In genomic region chr7:2387897-2388636, GRCh38 we compare ENCODE assay signal across 24 cellular contexts. TPM values are rescaled to one million over a fixed set of nuclear protein-coding genes. Genes with fewer than 3 reads are reported as not detected.
DNase-seq lines count a peak whose midpoint lies in the region; ATAC-seq, FAIRE-seq and TF ChIP-seq lines count a peak whose summit lies in the region.
"Had no signal": no experiment of that assay in that cellular context is flagged by ENCODE, and none has a peak within 500 bp of the region (broad histone marks: within the 10 kb centered on the region; RNA-seq: fewer than 3 reads in every experiment).

No MANE protein-coding gene starts in this region.

- no peak overlapping the region for H3K9ac ChIP-seq in HepG2 (ENCODE audit: insufficient read depth, low read depth, low read length)

- H3K36me3 ChIP-seq in HepG2 (replicated peaks in 1 of 2; ENCODE audit: control insufficient read depth in 1 of 2, insufficient read depth in 2 of 2, low read length in 2 of 2) (0 out of 5 replicates have a peak, but pooled peaks cover 0 to 4% of the 10 kb centered on the region in 2 experiments), thyroid gland (no peaks in the 10 kb centered on the region)
- H3K36me3 ChIP-seq: ascending aorta had no signal

- BruUV-seq in HepG2 (replicated peaks; lab: Mats Ljungman, UMichigan), result no TSS peak

- ATAC-seq in Right ventricle myocardium inferior, result peak; percentile 44
- no peak for ATAC-seq in HepG2
- no peak for ATAC-seq in HG03521 (IDR thresholded peaks at IDR 0.05; ENCODE audit: unreplicated experiment)
- no peak for ATAC-seq in stimulated activated effector memory CD8-positive, alpha-beta T cell treated with anti-CD3 and anti-CD28 coated beads, Interleukin-12 subunit alpha, Interleukin-12 subunit beta, amount 100 ng/mL, for 72 hours
- ATAC-seq: activated CD8-positive, alpha-beta T cell treated with anti-CD3 and anti-CD28 coated beads, Interleukin-2, amount 10 ng/mL, durations not matched to agents 7 days and 5 days; K562; stimulated activated memory B cell treated with anti-CD40 and anti-IgM and Interleukin-4, amounts not matched to agents 10 μg/mL and 1 μg/mL and 100 μg/mL, for 72 hours had no signal

- TF ChIP-seq EP300 in HepG2 (IDR thresholded peaks at IDR 0.05; ENCODE audit: low read depth in 2 of 2, low read length in 2 of 2) (no peak), HepG2 (CRISPR knock-in tag; IDR thresholded peaks at IDR 0.05; ENCODE audit: borderline replicate concordance) (no peak)

- H3K4me2 ChIP-seq in HepG2 (ENCODE audit: low read depth, low read length), result no peak overlapping the region

- no peak overlapping the region for H3K27ac Mint-ChIP-seq in stimulated activated effector memory CD8-positive, alpha-beta T cell treated with anti-CD3 and anti-CD28 coated beads, Interleukin-12 subunit alpha, Interleukin-12 subunit beta, amount 100 ng/mL, for 72 hours
- H3K27ac Mint-ChIP-seq: activated B cell treated with CpG ODN at 0.5 μM for 24 hours; activated CD8-positive, alpha-beta T cell treated with anti-CD3 and anti-CD28 coated beads, Interleukin-2, amount 10 ng/mL, durations not matched to agents 7 days and 5 days; activated naive CD4-positive, alpha-beta T cell treated with anti-CD3 and anti-CD28 coated beads, Interleukin-2, amount 10 ng/mL, durations not matched to agents 7 days and 5 days; stimulated activated memory B cell treated with anti-CD40 and anti-IgM and Interleukin-4, amounts not matched to agents 10 μg/mL and 1 μg/mL and 100 μg/mL, for 72 hours had no signal

- no peak for TF ChIP-seq RAD21 in HepG2 (CRISPR knock-in tag; IDR thresholded peaks at IDR 0.05)

- no peak for TF ChIP-seq POLR2A in HepG2 (IDR thresholded peaks at IDR 0.05; ENCODE audit: insufficient read depth in 1 of 2, low read depth in 2 of 2, low read length in 2 of 2)
- TF ChIP-seq POLR2A in thyroid gland (IDR thresholded peaks at IDR 0.05), result no peak

- WGBS in HepG2 (ENCODE audit: low lambda C conversion rate), result 95% methylated on average over 24 of the region's 31 CpGs
- 85 to 86% methylated on average over 22 to 25 of the region's 31 CpGs for WGBS in thyroid gland, 2 donors

- H3K4me1 ChIP-seq in HepG2 (ENCODE audit: insufficient read depth, low read length), result peaks cover 40% of the 10 kb centered on the region
- no peaks in the 10 kb centered on the region for H3K4me1 ChIP-seq in thyroid gland
- H3K4me1 ChIP-seq: ascending aorta had no signal

- no peak overlapping the region for H3K27ac ChIP-seq in HepG2 (ENCODE audit: extremely low read length, insufficient read depth, low read length)
- no peak overlapping the region for H3K27ac ChIP-seq in thyroid gland
- H3K27ac ChIP-seq: ascending aorta, sigmoid colon had no signal

- H3K79me2 ChIP-seq in HepG2 (ENCODE audit: insufficient read depth, low read length), result no peaks in the 10 kb centered on the region

- TF ChIP-seq CTCF in HepG2 (CRISPR knock-in tag; IDR thresholded peaks at IDR 0.05), result no peak
- no peak for TF ChIP-seq CTCF in thyroid gland (IDR thresholded peaks at IDR 0.05)

- H3K4me3 ChIP-seq in HepG2 (replicated peaks in 1 of 3; ENCODE audit: insufficient read depth in 1 of 3, low read depth in 2 of 3, low read length in 3 of 3), result no peak overlapping the region
- no peak overlapping the region for H3K4me3 ChIP-seq in thyroid gland (replicated peaks in 1 of 3)
- H3K4me3 ChIP-seq: ascending aorta, esophagus squamous epithelium, K562, lung, sigmoid colon had no signal

- no peak for FAIRE-seq in HepG2 (lab: Jason Lieb, UNC)
- FAIRE-seq: A204.1, K562, RCC 7860 had no signal

- H3K4me3 Mint-ChIP-seq in stimulated activated effector memory CD8-positive, alpha-beta T cell treated with anti-CD3 and anti-CD28 coated beads, Interleukin-12 subunit alpha, Interleukin-12 subunit beta, amount 100 ng/mL, for 72 hours, result no peak overlapping the region
- H3K4me3 Mint-ChIP-seq: activated B cell treated with CpG ODN at 0.5 μM for 24 hours; activated CD8-positive, alpha-beta T cell treated with anti-CD3 and anti-CD28 coated beads, Interleukin-2, amount 10 ng/mL, durations not matched to agents 7 days and 5 days; activated naive CD4-positive, alpha-beta T cell treated with anti-CD3 and anti-CD28 coated beads, Interleukin-2, amount 10 ng/mL, durations not matched to agents 7 days and 5 days; central memory CD8-positive, alpha-beta T cell; stimulated activated memory B cell treated with anti-CD40 and anti-IgM and Interleukin-4, amounts not matched to agents 10 μg/mL and 1 μg/mL and 100 μg/mL, for 72 hours had no signal

- peaks cover 4% of the 10 kb centered on the region for H3K4me1 Mint-ChIP-seq in stimulated activated effector memory CD8-positive, alpha-beta T cell treated with anti-CD3 and anti-CD28 coated beads, Interleukin-12 subunit alpha, Interleukin-12 subunit beta, amount 100 ng/mL, for 72 hours
- H3K4me1 Mint-ChIP-seq: central memory CD8-positive, alpha-beta T cell had no signal

- no peak overlapping the region for H2AFZ ChIP-seq in HepG2 (ENCODE audit: low read length)

- CTCF ChIA-PET in HepG2 (lab: Yijun Ruan, JAX; ENCODE audit: low intra/inter-chr PET ratio, low total read pairs), result no interaction called here

- POLR2A ChIA-PET in HepG2 (lab: Yijun Ruan, JAX), result no interaction called here

- no peaks in the 10 kb centered on the region for H3K27me3 ChIP-seq in HepG2 (ENCODE audit: control insufficient read depth in 1 of 2, insufficient read depth in 2 of 2, low read length in 2 of 2)
- H3K27me3 ChIP-seq in thyroid gland, result no peaks in the 10 kb centered on the region
- H3K27me3 ChIP-seq: ascending aorta, esophagus squamous epithelium, sigmoid colon had no signal

- peak; percentile 27 for DNase-seq in NCI-H510A (lab: John Stamatoyannopoulos, UW)
- DNase-seq in NCI-H510A treated with DMSO at 0.1 percent for 48 hours (lab: John Stamatoyannopoulos, UW), result no peak
- DNase-seq in Right ventricle myocardium inferior (ENCODE audit: missing footprints), result no peak
- DNase-seq in HepG2 (ENCODE audit: low spot score), result no peak
- peak; percentile 22 to 29 for DNase-seq in thyroid gland
- DNase-seq in EL, result no peak
- no peak for DNase-seq in stimulated activated effector memory CD8-positive, alpha-beta T cell treated with anti-CD3 and anti-CD28 coated beads, Interleukin-12 subunit alpha, Interleukin-12 subunit beta, amount 100 ng/mL, for 72 hours (ENCODE audit: low spot score in 2 of 2)
- DNase-seq: activated B cell treated with CpG ODN at 0.5 μM for 24 hours; activated CD8-positive, alpha-beta T cell treated with anti-CD3 and anti-CD28 coated beads, Interleukin-2, amount 10 ng/mL, durations not matched to agents 7 days and 5 days; activated naive CD4-positive, alpha-beta T cell treated with anti-CD3 and anti-CD28 coated beads, Interleukin-2, amount 10 ng/mL, durations not matched to agents 7 days and 5 days; activated T-cell treated with anti-CD3 and anti-CD28 coated beads, Interleukin-2, amount 50 U/mL, for 1 hour; effector CD8-positive, alpha-beta T cell; esophagus squamous epithelium; NCI-H2227 treated with DMSO at 0.1 percent for 48 hours; occipital lobe; sigmoid colon had no signal

- intact Hi-C loops in Right ventricle myocardium inferior (cut with DNase I) (no loop called here), HepG2 (cut with micrococcal nuclease; ENCODE audit: unreplicated experiment) (no loop called here), thyroid gland (cut with DNase I) (no loop called here)

- peaks cover 4% of the 10 kb centered on the region for H3K36me3 Mint-ChIP-seq in stimulated activated effector memory CD8-positive, alpha-beta T cell treated with anti-CD3 and anti-CD28 coated beads, Interleukin-12 subunit alpha, Interleukin-12 subunit beta, amount 100 ng/mL, for 72 hours

- no peaks in the 10 kb centered on the region for H3K9me3 Mint-ChIP-seq in stimulated activated effector memory CD8-positive, alpha-beta T cell treated with anti-CD3 and anti-CD28 coated beads, Interleukin-12 subunit alpha, Interleukin-12 subunit beta, amount 100 ng/mL, for 72 hours
- H3K9me3 Mint-ChIP-seq: activated B cell treated with CpG ODN at 0.5 μM for 24 hours; activated naive CD4-positive, alpha-beta T cell treated with anti-CD3 and anti-CD28 coated beads, Interleukin-2, amount 10 ng/mL, durations not matched to agents 7 days and 5 days; central memory CD8-positive, alpha-beta T cell; stimulated activated memory B cell treated with anti-CD40 and anti-IgM and Interleukin-4, amounts not matched to agents 10 μg/mL and 1 μg/mL and 100 μg/mL, for 72 hours had no signal

- H4K20me1 ChIP-seq in HepG2 (ENCODE audit: insufficient read depth, low read length), result no peaks in the 10 kb centered on the region

- in situ Hi-C loops in HepG2 (cut with HindIII; ENCODE audit: extremely low pct_ligation_motif_present, low pct_unique_long_range_greater_than_20kb), result loop anchor here (10.0 kb wide), 1 partner anchor 47 kb away; no protein-coding TSS in a partner anchor

- H3K9me3 ChIP-seq in HepG2 (ENCODE audit: low read length) (no peaks in the 10 kb centered on the region), thyroid gland (no peaks in the 10 kb centered on the region)
- H3K9me3 ChIP-seq: ascending aorta, esophagus squamous epithelium, sigmoid colon had no signal

RNA-seq across cellular contexts. Expression of gene CHST12, which starts 15.3 kb away (rescaled TPM):
- total RNA-seq in Right ventricle myocardium inferior (13.5 TPM), HepG2 (2016; rRNA removed; fragmentation: Illumina TruSeq; extraction: Trizol) (3.7 and 6.4 TPM in 2 replicates), thyroid gland (10 to 100 TPM; 15.3 to 24.2 (median 19.2) TPM)
- total RNA-seq in HepG2 (2016; cell fraction: cytosol; rRNA removed; fragmentation: Illumina TruSeq; extraction: Trizol; ENCODE audit: low read depth), result 1.4 and 1.5 TPM in 2 replicates
- total RNA-seq in HepG2 (2016; cell fraction: insoluble cytoplasmic fraction; rRNA removed; fragmentation: Illumina TruSeq; extraction: Trizol), result 3.5 and 6.3 TPM in 2 replicates
- total RNA-seq in HepG2 (2016; cell fraction: membrane; rRNA removed; fragmentation: Illumina TruSeq; extraction: Trizol), result 3.9 and 4.8 TPM in 2 replicates
- total RNA-seq in HepG2 (2016; cell fraction: nucleus; rRNA removed; fragmentation: Illumina TruSeq; extraction: Trizol), result 5.8 and 6.9 TPM in 2 replicates
- 15.8 and 17.0 TPM in 2 replicates for polyA plus RNA-seq in HepG2 (2011; rRNA removed)
- polyA plus RNA-seq in HepG2 (2011; cell fraction: cytosol; rRNA removed), result 14.4 and 28.9 TPM in 2 replicates
- 16.3 and 21.2 TPM in 2 replicates for polyA plus RNA-seq in HepG2 (2011; cell fraction: nucleus; rRNA removed)
- 8.1 and 11.8 TPM in 2 replicates for polyA plus RNA-seq in HepG2 (2012)
- polyA plus RNA-seq in HepG2 (2016; cell fraction: cytosol; fragmentation: Illumina TruSeq; extraction: Trizol; ENCODE audit: low read depth), result 3.3 and 4.7 TPM in 2 replicates
- 5.7 and 8.1 TPM in 2 replicates for polyA plus RNA-seq in HepG2 (2016; cell fraction: insoluble cytoplasmic fraction; fragmentation: Illumina TruSeq; extraction: Trizol; ENCODE audit: low read depth)
- 5.6 and 6.2 TPM in 2 replicates for polyA plus RNA-seq in HepG2 (2016; cell fraction: membrane; fragmentation: Illumina TruSeq; extraction: Trizol; ENCODE audit: low read depth)
- polyA plus RNA-seq in HepG2 (2016; cell fraction: nucleus; fragmentation: Illumina TruSeq; extraction: Trizol; ENCODE audit: insufficient read depth, low read depth), result 21.2 and 23.6 TPM in 2 replicates
- 12.0 and 35.8 TPM in 2 replicates for polyA minus RNA-seq in HepG2 (2011; rRNA and poly(A)+ RNA removed; ENCODE audit: low replicate concordance)
- polyA minus RNA-seq in HepG2 (2011; cell fraction: cytosol; rRNA and poly(A)+ RNA removed), result 12.9 and 20.5 TPM in 2 replicates
- 5.7 TPM in 2 replicates for polyA minus RNA-seq in HepG2 (2011; cell fraction: nucleus; rRNA and poly(A)+ RNA removed)

RNA-seq across cellular contexts. Expression of gene EIF3B, which starts 33.4 kb away (rescaled TPM):
- 68.1 TPM for total RNA-seq in Right ventricle myocardium inferior
- 241 and 244 TPM in 2 replicates for total RNA-seq in HepG2 (2016; rRNA removed; fragmentation: Illumina TruSeq; extraction: Trizol)
- 49.6 and 52.0 TPM in 2 replicates for total RNA-seq in HepG2 (2016; cell fraction: cytosol; rRNA removed; fragmentation: Illumina TruSeq; extraction: Trizol; ENCODE audit: low read depth)
- total RNA-seq in HepG2 (2016; cell fraction: insoluble cytoplasmic fraction; rRNA removed; fragmentation: Illumina TruSeq; extraction: Trizol), result 219 and 236 TPM in 2 replicates
- 63.0 and 67.9 TPM in 2 replicates for total RNA-seq in HepG2 (2016; cell fraction: membrane; rRNA removed; fragmentation: Illumina TruSeq; extraction: Trizol)
- 134 and 151 TPM in 2 replicates for total RNA-seq in HepG2 (2016; cell fraction: nucleus; rRNA removed; fragmentation: Illumina TruSeq; extraction: Trizol)
- 91.2 and 92.2 TPM in 2 replicates for polyA plus RNA-seq in HepG2 (2011; rRNA removed)
- 70.3 and 78.7 TPM in 2 replicates for polyA plus RNA-seq in HepG2 (2011; cell fraction: cytosol; rRNA removed)
- polyA plus RNA-seq in HepG2 (2011; cell fraction: nucleus; rRNA removed), result 243 and 250 TPM in 2 replicates
- polyA plus RNA-seq in HepG2 (2012), result 151 and 176 TPM in 2 replicates
- 11.2 and 14.3 TPM in 2 replicates for polyA plus RNA-seq in HepG2 (2016; cell fraction: cytosol; fragmentation: Illumina TruSeq; extraction: Trizol; ENCODE audit: low read depth)
- 177 and 198 TPM in 2 replicates for polyA plus RNA-seq in HepG2 (2016; cell fraction: insoluble cytoplasmic fraction; fragmentation: Illumina TruSeq; extraction: Trizol; ENCODE audit: low read depth)
- polyA plus RNA-seq in HepG2 (2016; cell fraction: membrane; fragmentation: Illumina TruSeq; extraction: Trizol; ENCODE audit: low read depth), result 27.4 and 32.0 TPM in 2 replicates
- 244 and 264 TPM in 2 replicates for polyA plus RNA-seq in HepG2 (2016; cell fraction: nucleus; fragmentation: Illumina TruSeq; extraction: Trizol; ENCODE audit: insufficient read depth, low read depth)
- polyA minus RNA-seq in HepG2 (2011; rRNA and poly(A)+ RNA removed; ENCODE audit: low replicate concordance), result 152 and 244 TPM in 2 replicates
- polyA minus RNA-seq in HepG2 (2011; cell fraction: cytosol; rRNA and poly(A)+ RNA removed), result 100 and 101 TPM in 2 replicates
- polyA minus RNA-seq in HepG2 (2011; cell fraction: nucleus; rRNA and poly(A)+ RNA removed), result 124 and 130 TPM in 2 replicates
- total RNA-seq in thyroid gland, result 100 to 1,000 TPM in 3 of 4 donors, 10 to 100 TPM in 1; 89.4 to 122 (median 111) TPM

Comparison
In these comparisons a context has a peak if more than half of its experiments do, and no peak if none do; other contexts are left out.
1. DNase-seq: peak in NCI-H510A (single experiment) and thyroid gland (2 of 2); none in NCI-H510A treated with DMSO at 0.1 percent for 48 hours (single experiment), Right ventricle myocardium inferior (single experiment), HepG2 (single experiment), EL (single experiment) and stimulated activated effector memory CD8-positive, alpha-beta T cell treated with anti-CD3 and anti-CD28 coated beads, Interleukin-12 subunit alpha, Interleukin-12 subunit beta, amount 100 ng/mL, for 72 hours (0 of 2).